Comparison of ENCODE assay signal across 9 cellular contexts in genomic region chr6:139369568-139370046, GRCh38. TPM values are rescaled to one million over a fixed set of nuclear protein-coding genes. Genes with fewer than 3 reads are reported as not detected.
A peak's percentile ranks its signal among the peaks of the same experiment; 100 is the strongest.
DNase-seq lines count a peak whose midpoint lies in the region; ATAC-seq and TF ChIP-seq lines count a peak whose summit lies in the region.
"Had no signal": no experiment of that assay in that cellular context is flagged by ENCODE, and none has a peak within 500 bp of the region (broad histone marks: within the 10 kb centered on the region; RNA-seq: fewer than 3 reads in every experiment).

No MANE protein-coding gene starts in this region.

- H3K4me3 ChIP-seq in ACC112 (ENCODE audit: low read depth, low read length) (no peak overlapping the region), gastrocnemius medialis (peak overlapping the region; percentile 6 to 97 (median 56))
- H3K4me3 ChIP-seq: skin epidermis had no signal

- H3K4me1 Mint-ChIP-seq in activated T-helper 17 cell treated with anti-CD3 and anti-CD28 coated beads, Interleukin-2, amount 50 U/mL, for 72 hours: peaks cover 29% of the 10 kb centered on the region
- H3K4me1 Mint-ChIP-seq in glutamatergic neuron (ENCODE audit: low read depth, unreplicated experiment): peaks cover 32% of the 10 kb centered on the region

- TF ChIP-seq POLR2A in gastrocnemius medialis (IDR thresholded peaks at IDR 0.05): no peak

- no peaks in the 10 kb centered on the region for H3K9me3 Mint-ChIP-seq in activated T-helper 17 cell treated with anti-CD3 and anti-CD28 coated beads, Interleukin-2, amount 50 U/mL, for 72 hours
- H3K9me3 Mint-ChIP-seq in glutamatergic neuron (ENCODE audit: unreplicated experiment): peaks cover 15% of the 10 kb centered on the region

- peak overlapping the region; percentile 95 for H3K4me3 Mint-ChIP-seq in activated T-helper 17 cell treated with anti-CD3 and anti-CD28 coated beads, Interleukin-2, amount 50 U/mL, for 72 hours
- H3K4me3 Mint-ChIP-seq in glutamatergic neuron (ENCODE audit: unreplicated experiment): peak overlapping the region; percentile 100

- H3K79me2 ChIP-seq in ACC112 (ENCODE audit: control insufficient read depth, insufficient read depth, low read length, unreplicated experiment): peaks cover 32% of the 10 kb centered on the region

- H3K9me3 ChIP-seq in gastrocnemius medialis: no peaks in the 10 kb centered on the region

- H3K27me3 Mint-ChIP-seq in activated T-helper 17 cell treated with anti-CD3 and anti-CD28 coated beads, Interleukin-2, amount 50 U/mL, for 72 hours: no peaks in the 10 kb centered on the region
- H3K27me3 Mint-ChIP-seq in glutamatergic neuron (ENCODE audit: unreplicated experiment): peaks cover 9% of the 10 kb centered on the region

- peak overlapping the region; percentile 97 for H3K27ac Mint-ChIP-seq in activated T-helper 17 cell treated with anti-CD3 and anti-CD28 coated beads, Interleukin-2, amount 50 U/mL, for 72 hours
- H3K27ac Mint-ChIP-seq in glutamatergic neuron (ENCODE audit: unreplicated experiment): peak overlapping the region; percentile 89

- H3K4me1 ChIP-seq in ACC112 (ENCODE audit: control insufficient read depth, insufficient read depth, low read length, unreplicated experiment): peaks cover 19% of the 10 kb centered on the region
- H3K4me1 ChIP-seq in gastrocnemius medialis: peaks cover 24 to 30% of the 10 kb centered on the region in 2 donors

- H3K27ac ChIP-seq in ACC112 (ENCODE audit: low read depth, low read length): peak overlapping the region; percentile 45
- H3K27ac ChIP-seq in gastrocnemius medialis: peak overlapping the region; percentile 94 to 97 (median 96)

- H3K36me3 ChIP-seq in ACC112 (ENCODE audit: insufficient read depth, low read length) (peaks cover 24% of the 10 kb centered on the region), gastrocnemius medialis (peaks cover 0 to 16% of the 10 kb centered on the region in 2 donors)

- TF ChIP-seq CTCF in glutamatergic neuron (IDR thresholded peaks at IDR 0.05; ENCODE audit: partially characterized antibody, unreplicated experiment) (peak; percentile 89), gastrocnemius medialis (IDR thresholded peaks at IDR 0.05 in 4 of 5, conservative IDR thresholded peaks at IDR 0.05 in 1 of 5) (peak; percentile 44 to 78 (median 74))

- DNase-seq in GM03348 (ENCODE audit: low spot score): peak; percentile 59
- peak; percentile 46 for DNase-seq in NCI-H2196 treated with DMSO at 0.1 percent for 48 hours (lab: John Stamatoyannopoulos, UW; ENCODE audit: unreplicated experiment)
- no peak for DNase-seq in glutamatergic neuron
- DNase-seq in gastrocnemius medialis: no peak
- no peak for DNase-seq in NCI-H2029 treated with DMSO at 0.1 percent for 48 hours (lab: John Stamatoyannopoulos, UW)

- no peak overlapping the region for H2AFZ ChIP-seq in ACC112 (ENCODE audit: low read length, unreplicated experiment)

- peaks cover 46% of the 10 kb centered on the region for H3K36me3 Mint-ChIP-seq in activated T-helper 17 cell treated with anti-CD3 and anti-CD28 coated beads, Interleukin-2, amount 50 U/mL, for 72 hours (ENCODE audit: low read depth)
- peaks cover 4% of the 10 kb centered on the region for H3K36me3 Mint-ChIP-seq in glutamatergic neuron (ENCODE audit: unreplicated experiment)

- intact Hi-C loops in gastrocnemius medialis (cut with DNase I; ENCODE audit: low total_unique reads): loop anchor here (1.0 to 10.0 kb wide), 11 partner anchors 77 to 1553 kb away; partner anchors contain the start of genes REPS1 and TXLNB

- no peak for ATAC-seq in activated T-helper 17 cell treated with anti-CD3 and anti-CD28 coated beads, Interleukin-2, amount 50 U/mL, for 72 hours (replicated peaks)
- no peak for ATAC-seq in gastrocnemius medialis
- no peak for ATAC-seq in GM18867 (IDR thresholded peaks at IDR 0.05; ENCODE audit: unreplicated experiment)

- in situ Hi-C loops in gastrocnemius medialis (cut with MboI; ENCODE audit: low sequenced_read_pairs in 4 of 4): loop anchor here (5.0 to 25.0 kb wide), 10 partner anchors 142 to 1068 kb away; partner anchors contain the start of gene HECA (in 2 of the 4)

- no peaks in the 10 kb centered on the region for H3K27me3 ChIP-seq in ACC112 (ENCODE audit: insufficient read depth, low read length)
- no peaks in the 10 kb centered on the region for H3K27me3 ChIP-seq in gastrocnemius medialis

RNA-seq across cellular contexts. Expression of gene CITED2, which starts 4.8 kb away (rescaled TPM):
- 10 to 100 TPM; 60.9 to 99.4 TPM for total RNA-seq in activated T-helper 17 cell treated with anti-CD3 and anti-CD28 coated beads, Interleukin-2, amount 50 U/mL, for 72 hours
- total RNA-seq in glutamatergic neuron (ENCODE audit: unreplicated experiment) (66.5 TPM), gastrocnemius medialis (100 to 1,000 TPM in 3 of 4 donors, 10 to 100 TPM in 1; 70.8 to 395 (median 345) TPM)

Comparison
In these comparisons a context has a peak if more than half of its experiments do, and no peak if none do; other contexts are left out.
1. DNase-seq: peak in GM03348 (single experiment) and NCI-H2196 treated with DMSO at 0.1 percent for 48 hours (single experiment); none in glutamatergic neuron (single experiment), gastrocnemius medialis (0 of 2) and NCI-H2029 treated with DMSO at 0.1 percent for 48 hours (single experiment).